In the genomic region with DNA sequence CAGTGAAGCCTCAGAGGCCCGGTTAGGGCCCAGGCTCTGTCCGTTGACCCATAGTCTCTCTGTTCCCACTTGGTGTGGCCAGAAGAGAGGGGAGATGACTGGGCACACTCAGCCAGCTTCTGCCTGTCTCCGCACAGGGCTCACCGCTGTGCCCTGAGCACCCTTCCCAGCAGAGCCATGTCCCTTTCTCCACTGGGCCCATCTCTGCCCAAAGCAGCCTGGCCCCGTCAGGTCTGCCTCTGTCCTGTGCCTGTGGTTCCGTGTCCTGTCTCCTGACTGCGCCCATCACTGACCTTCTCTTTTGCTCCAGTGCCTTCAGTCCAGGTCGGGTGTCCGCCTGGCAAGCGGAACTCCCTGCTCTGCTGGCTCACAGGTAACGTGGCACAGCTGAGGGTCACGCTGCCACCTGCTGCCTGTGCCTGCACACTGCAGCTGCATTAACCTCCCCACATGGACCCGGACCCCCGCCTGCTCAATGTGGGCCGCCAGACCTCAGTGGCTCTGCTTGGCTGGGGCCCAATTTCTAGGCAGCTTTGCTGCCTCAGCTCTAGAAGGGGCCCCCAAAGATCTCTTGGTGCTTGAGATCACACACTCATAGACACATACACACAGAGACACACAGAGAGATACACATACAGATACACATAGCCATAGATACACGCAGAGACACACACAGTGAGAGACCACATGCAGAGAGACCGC, we compare ENCODE assay signal across 9 cellular contexts. TPM values are rescaled to one million over a fixed set of nuclear protein-coding genes. Genes with fewer than 3 reads are reported as not detected.
DNase-seq lines count a peak whose midpoint lies in the region; ATAC-seq, FAIRE-seq and TF ChIP-seq lines count a peak whose summit lies in the region.
"Had no signal": no experiment of that assay in that cellular context is flagged by ENCODE, and none has a peak within 500 bp of the region (broad histone marks: within the 10 kb centered on the region; RNA-seq: fewer than 3 reads in every experiment).

No MANE protein-coding gene starts in this region.

- H3K36me3 ChIP-seq in hepatocyte (replicated peaks; ENCODE audit: insufficient read depth, low read depth), result no peaks in the 10 kb centered on the region
- H3K36me3 ChIP-seq in small intestine (ENCODE audit: control insufficient read depth in 2 of 2, insufficient read depth in 2 of 2, low read length in 2 of 2), result peaks cover 4 to 6% of the 10 kb centered on the region in 2 donors

- H3K9me2 ChIP-seq in hepatocyte (replicated peaks; ENCODE audit: insufficient read depth), result no peaks in the 10 kb centered on the region

- H3K27me3 ChIP-seq in hepatocyte, result no peaks in the 10 kb centered on the region
- no peaks in the 10 kb centered on the region for H3K27me3 ChIP-seq in small intestine (ENCODE audit: control insufficient read depth in 2 of 2, insufficient read depth in 2 of 2, low read length in 2 of 2)

- no peak overlapping the region for H2AFZ ChIP-seq in hepatocyte

- H3K4me2 ChIP-seq in hepatocyte, result no peak overlapping the region

- H3K4me1 ChIP-seq in hepatocyte (ENCODE audit: insufficient read depth), result peaks cover 4% of the 10 kb centered on the region
- no peaks in the 10 kb centered on the region for H3K4me1 ChIP-seq in small intestine (ENCODE audit: control insufficient read depth in 2 of 2, insufficient read depth in 1 of 2, low read depth in 1 of 2, low read length in 1 of 2)

- FAIRE-seq in small intestine (lab: Jason Lieb, UNC), result no peak
- FAIRE-seq: colon had no signal

- peak; percentile 61 for ATAC-seq in GM19468 (IDR thresholded peaks at IDR 0.05; ENCODE audit: extremely low read depth, unreplicated experiment)
- no peak for ATAC-seq in GM18519 (IDR thresholded peaks at IDR 0.05; ENCODE audit: low FRiP score, unreplicated experiment)

- no peaks in the 10 kb centered on the region for H4K20me1 ChIP-seq in hepatocyte (ENCODE audit: insufficient read depth, poor library complexity, severe bottlenecking)

- H3K79me2 ChIP-seq in hepatocyte, result no peaks in the 10 kb centered on the region

- H3K27ac ChIP-seq in hepatocyte, result peak overlapping the region; percentile 41
- H3K27ac ChIP-seq in small intestine (ENCODE audit: low read depth in 1 of 2, low read length in 1 of 2), result no peak overlapping the region

- DNase-seq in DMS114 treated with DMSO at 0.1 percent for 48 hours (lab: John Stamatoyannopoulos, UW; ENCODE audit: unreplicated experiment) (peak; percentile 15), T-helper 2 cell (peak; percentile 36 to 75 (median 47)), anterior cingulate cortex (lab: John Stamatoyannopoulos, UW) (peak in 44 of 58 donors; percentile 16 to 74 (median 40)), hepatocyte (ENCODE audit: low spot score) (peak; percentile 84), small intestine (peak; percentile 77)
- peak; percentile 44 for DNase-seq in Jurkat, Clone E6-1 (ENCODE audit: low read depth, low spot score)

- 55% methylated on average over 17 of the region's 17 CpGs for WGBS in hepatocyte (ENCODE audit: low lambda C conversion rate, missing lambda C conversion rate)
- 30 to 45% (median 36%) methylated on average over 17 of the region's 17 CpGs for WGBS in small intestine, 3 donors

- H3K4me3 ChIP-seq in Jurkat, Clone E6-1 (ENCODE audit: low read length), result peak overlapping the region; percentile 31
- H3K4me3 ChIP-seq in hepatocyte (no peak overlapping the region), small intestine (ENCODE audit: low read depth in 1 of 2, low read length in 2 of 2) (no peak overlapping the region)

- H3K9me3 ChIP-seq in hepatocyte (ENCODE audit: low read depth) (no peaks in the 10 kb centered on the region), small intestine (ENCODE audit: control insufficient read depth, low read depth) (no peaks in the 10 kb centered on the region)

- peak; percentile 83 for TF ChIP-seq CTCF in hepatocyte (IDR thresholded peaks at IDR 0.05; ENCODE audit: poor library complexity)

RNA-seq across cellular contexts. Expression of a gene that starts 15.2 kb away (rescaled TPM):
- 24.5 TPM for polyA plus RNA-seq in Jurkat, Clone E6-1 (2012; ENCODE audit: insufficient read depth, insufficient read length)
- total RNA-seq in hepatocyte, result 17.0 and 17.1 TPM in 2 replicates
- 23.7 and 25.8 TPM in 2 replicates for polyA plus RNA-seq in hepatocyte
- polyA plus RNA-seq in small intestine, result 10 to 100 TPM in 1 of 3 donors, 1 to 10 TPM in 2; 5.7 to 15.8 (median 6.7) TPM

RNA-seq across cellular contexts. Expression of a gene that starts 40.2 kb away (rescaled TPM):
- 4.0 TPM for polyA plus RNA-seq in Jurkat, Clone E6-1 (2012; ENCODE audit: insufficient read depth, insufficient read length)
- 10.8 and 11.0 TPM in 2 replicates for total RNA-seq in hepatocyte
- polyA plus RNA-seq in hepatocyte (8.8 and 11.3 TPM in 2 replicates), small intestine (10 to 100 TPM in 1 of 3 donors, 1 to 10 TPM in 2; 1.6 to 10.7 (median 2.9) TPM)

RNA-seq across cellular contexts. Expression of a gene that starts 42.9 kb away (rescaled TPM):
- 4.7 TPM for polyA plus RNA-seq in Jurkat, Clone E6-1 (2012; ENCODE audit: insufficient read depth, insufficient read length)
- total RNA-seq in hepatocyte, result 1.8 and 2.0 TPM in 2 replicates
- 4.4 and 4.7 TPM in 2 replicates for polyA plus RNA-seq in hepatocyte
- 1 to 10 TPM; 2.2 to 3.8 (median 2.7) TPM for polyA plus RNA-seq in small intestine

RNA-seq across cellular contexts. Expression of a gene that starts 56.9 kb away (rescaled TPM):
- 40.2 TPM for polyA plus RNA-seq in Jurkat, Clone E6-1 (2012; ENCODE audit: insufficient read depth, insufficient read length)
- 9.0 and 13.6 TPM in 2 replicates for total RNA-seq in hepatocyte
- polyA plus RNA-seq in hepatocyte (25.6 and 34.9 TPM in 2 replicates), small intestine (10 to 100 TPM; 15.9 to 23.0 (median 17.0) TPM)

Comparison
In these comparisons a context has a peak if more than half of its experiments do, and no peak if none do; other contexts are left out.
1. DNase-seq: peak in every context shown above with its lines; median percentile 84 in hepatocyte; 77 in small intestine; 47 in T-helper 2 cell; 44 in Jurkat, Clone E6-1; 40 in anterior cingulate cortex; 15 in DMS114 treated with DMSO at 0.1 percent for 48 hours.